Comparison of ENCODE assay signal across 20 cellular contexts in genomic region chr1:218536311-218536710, GRCh38.
DNase-seq lines count a peak whose midpoint lies in the region; ATAC-seq and TF ChIP-seq lines count a peak whose summit lies in the region.
"Had no signal": no experiment of that assay in that cellular context is flagged by ENCODE, and none has a peak within 500 bp of the region (broad histone marks: within the 10 kb centered on the region; RNA-seq: fewer than 3 reads in every experiment).

No MANE protein-coding gene starts in this region.

- no peak overlapping the region for H3T11ph ChIP-seq in H9 (ENCODE audit: low read length)

- H2AFZ ChIP-seq in H9 (ENCODE audit: low read length) = no peak overlapping the region
- H2AFZ ChIP-seq: GM23248 had no signal

- no peak overlapping the region for H4K91ac ChIP-seq in H9 (ENCODE audit: insufficient read length, low read depth, low read length)

- H3K4me1 ChIP-seq in RWPE2 (ENCODE audit: insufficient read depth, poor library complexity, severe bottlenecking) = peaks cover 20% of the 10 kb centered on the region
- H3K4me1 ChIP-seq in H9 (ENCODE audit: insufficient read depth, low read length) = no peaks in the 10 kb centered on the region
- H3K4me1 ChIP-seq: BLaER1 treated with 17β-estradiol and CSF1 and Interleukin-3, amounts not matched to agents 10 nM and 100 nM; HAP-1 had no signal

- no peak overlapping the region for H3K14ac ChIP-seq in H9 (ENCODE audit: insufficient read depth, low read length)

- H3K23me2 ChIP-seq in H9 (ENCODE audit: insufficient read length, low read depth, low read length, poor library complexity, severe bottlenecking) = no peaks in the 10 kb centered on the region

- H2BK120ac ChIP-seq in H9 (ENCODE audit: low read depth, low read length, poor library complexity, severe bottlenecking) = no peak overlapping the region

- DNase-seq in HPDE6-E6E7 (ENCODE audit: extremely low spot score) (peak; percentile 11), RWPE2 (ENCODE audit: low spot score) (no peak), epithelial cell of esophagus (ENCODE audit: low read depth) (peak; percentile 73), kidney tubule cell (ENCODE audit: low spot score) (peak; percentile 44), H9 (no peak), NCI-H1436 (lab: John Stamatoyannopoulos, UW) (no peak), activated T-cell treated with anti-CD3 and anti-CD28 coated beads for 4 hours (no peak)
- DNase-seq: CD4-positive, alpha-beta T cell; GM23248; Karpas-422; NCI-H1092 treated with DMSO at 0.1 percent for 48 hours; NCI-H1436 treated with DMSO at 0.1 percent for 48 hours; NCI-H1930; NCI-H2107; NCI-H524; NCI-H774; SHP77 had no signal

- H2BK12ac ChIP-seq in H9 (ENCODE audit: insufficient read length, low read depth, low read length) = no peak overlapping the region

- no peak overlapping the region for H2BK20ac ChIP-seq in H9 (ENCODE audit: low read depth, low read length, poor library complexity, severe bottlenecking)

- H2AK5ac ChIP-seq in H9 (ENCODE audit: insufficient read length, low read length) = no peak overlapping the region

- no peak overlapping the region for H3K9ac ChIP-seq in H9 (ENCODE audit: extremely low read depth, insufficient read length, low read length)
- H3K9ac ChIP-seq: BLaER1 treated with 17β-estradiol and CSF1 and Interleukin-3, amounts not matched to agents 10 nM and 100 nM; GM23248 had no signal

- H3K56ac ChIP-seq in H9 (ENCODE audit: insufficient read length, low read depth, low read length) = no peak overlapping the region

- H3K27ac Mint-ChIP-seq in H9 = no peak overlapping the region
- H3K27ac Mint-ChIP-seq: CD4-positive, alpha-beta T cell had no signal

- H3K27me3 ChIP-seq in RWPE2 (ENCODE audit: insufficient read depth, poor library complexity, severe bottlenecking) = no peaks in the 10 kb centered on the region
- H3K27me3 ChIP-seq in H9 (ENCODE audit: insufficient read depth, low read length) = no peaks in the 10 kb centered on the region
- H3K27me3 ChIP-seq: BLaER1 treated with 17β-estradiol and CSF1 and Interleukin-3, amounts not matched to agents 10 nM and 100 nM had no signal

- no peak overlapping the region for H2BK15ac ChIP-seq in H9 (ENCODE audit: low read depth, low read length)

- no peak overlapping the region for H3K4ac ChIP-seq in H9 (ENCODE audit: low read depth, low read length)

- no peak overlapping the region for H3K4me3 Mint-ChIP-seq in H9
- H3K4me3 Mint-ChIP-seq: CD4-positive, alpha-beta T cell had no signal

- H3K18ac ChIP-seq in H9 (ENCODE audit: insufficient read length, low read depth, low read length) = no peak overlapping the region

- no peak overlapping the region for H4K5ac ChIP-seq in H9 (ENCODE audit: insufficient read length, low read depth, low read length)

- no peaks in the 10 kb centered on the region; the same call in 1 of the 2 replicates for H3K27me3 Mint-ChIP-seq in H9 (ENCODE audit: low read depth)

- ATAC-seq in RWPE2 (ENCODE audit: low read depth) = peak; percentile 69
- ATAC-seq in GM18520 (IDR thresholded peaks at IDR 0.05; ENCODE audit: unreplicated experiment) = no peak

- H3K36me3 Mint-ChIP-seq in H9 (ENCODE audit: insufficient read depth in 1 of 3, low read depth in 3 of 3) = no peaks in the 10 kb centered on the region; a peak in 1 of 7 replicates

- H3K4me3 ChIP-seq in RWPE2 (ENCODE audit: severe bottlenecking) (no peak overlapping the region), epithelial cell of esophagus (ENCODE audit: low read length) (no peak overlapping the region)
- H3K4me3 ChIP-seq: BLaER1 treated with 17β-estradiol and CSF1 and Interleukin-3, amounts not matched to agents 10 nM and 100 nM; GM23248; HAP-1 had no signal

- no peaks in the 10 kb centered on the region for H4K20me1 ChIP-seq in H9 (ENCODE audit: control insufficient read depth, insufficient read depth, insufficient read length)
- H4K20me1 ChIP-seq: BLaER1 treated with 17β-estradiol and CSF1 and Interleukin-3, amounts not matched to agents 10 nM and 100 nM had no signal

- no peak overlapping the region for H2BK5ac ChIP-seq in H9 (ENCODE audit: insufficient read length, low read length)

- H3K4me1 Mint-ChIP-seq in H9 = peaks cover 6 to 13% of the 10 kb centered on the region in 2 experiments

- TF ChIP-seq CTCF in RWPE2 (IDR thresholded peaks at IDR 0.05; ENCODE audit: poor library complexity, severe bottlenecking) (no peak), epithelial cell of esophagus (IDR thresholded peaks at IDR 0.05; ENCODE audit: insufficient read depth, low read depth, low read length, missing control alignments) (no peak), H9 (conservative IDR thresholded peaks at IDR 0.05) (no peak)

- H3K79me2 ChIP-seq in H9 (ENCODE audit: insufficient read depth, low read length) = no peaks in the 10 kb centered on the region

- H3K9me3 Mint-ChIP-seq in H9 = no peaks in the 10 kb centered on the region

- no peak overlapping the region for H3K23ac ChIP-seq in H9 (ENCODE audit: insufficient read length, low read depth, low read length)

- H4K8ac ChIP-seq in H9 (replicated peaks; ENCODE audit: insufficient read length, low read depth, low read length) = no peak overlapping the region

- H3K27ac ChIP-seq in RWPE2 (ENCODE audit: poor library complexity, severe bottlenecking) (peak overlapping the region; percentile 68), H9 (ENCODE audit: insufficient read length, low read depth, low read length) (no peak overlapping the region)
- H3K27ac ChIP-seq: BLaER1 treated with 17β-estradiol and CSF1 and Interleukin-3, amounts not matched to agents 10 nM and 100 nM had no signal

- no peaks in the 10 kb centered on the region for H3K36me3 ChIP-seq in RWPE2 (ENCODE audit: low read depth)
- H3K36me3 ChIP-seq: BLaER1 treated with 17β-estradiol and CSF1 and Interleukin-3, amounts not matched to agents 10 nM and 100 nM; HAP-1 had no signal

- H3K79me1 ChIP-seq in H9 (ENCODE audit: insufficient read depth, low read depth, low read length, poor library complexity, severe bottlenecking) = no peaks in the 10 kb centered on the region

- H3K4me2 ChIP-seq in H9 (ENCODE audit: insufficient read depth, insufficient read length, low read length) = no peak overlapping the region
- H3K4me2 ChIP-seq: BLaER1 treated with 17β-estradiol and CSF1 and Interleukin-3, amounts not matched to agents 10 nM and 100 nM had no signal

- H3K9me3 ChIP-seq in RWPE2 (ENCODE audit: severe bottlenecking) (no peaks in the 10 kb centered on the region), H9 (ENCODE audit: control insufficient read depth, low read depth, low read length) (no peaks in the 10 kb centered on the region)
- H3K9me3 ChIP-seq: BLaER1 treated with 17β-estradiol and CSF1 and Interleukin-3, amounts not matched to agents 10 nM and 100 nM; HAP-1 had no signal

Comparison
In these comparisons a context has a peak if more than half of its experiments do, and no peak if none do; other contexts are left out.
1. DNase-seq: peak in HPDE6-E6E7 (single experiment), epithelial cell of esophagus (single experiment) and kidney tubule cell (single experiment); none in RWPE2 (single experiment), H9 (single experiment), NCI-H1436 (single experiment) and activated T-cell treated with anti-CD3 and anti-CD28 coated beads for 4 hours (single experiment).